In genomic region chr5:112938286-112938685, GRCh38 we compare ENCODE assay signal across 33 cellular contexts.
"Had no signal": no experiment of that assay in that cellular context is flagged by ENCODE, and none has a peak within 500 bp of the region (broad histone marks: within the 10 kb centered on the region; RNA-seq: fewer than 3 reads in every experiment).

No MANE protein-coding gene starts in this region.

- H3K36me3 ChIP-seq: adrenal gland, cardiac muscle cell had no signal

- H3K9me3 ChIP-seq: adrenal gland had no signal

- H3K27me3 ChIP-seq: adrenal gland, cardiac muscle cell had no signal

- H3K27ac ChIP-seq: adrenal gland, cardiac muscle cell, VCaP had no signal

- ATAC-seq: activated CD8-positive, alpha-beta T cell treated with anti-CD3 and anti-CD28 coated beads for 36 hours; activated naive CD4-positive, alpha-beta T cell treated with anti-CD3 and anti-CD28 coated beads, Interleukin-2, amount 50 U/mL, for 72 hours; activated T-cell treated with anti-CD3 and anti-CD28 coated beads, Interleukin-2, amount 50 U/mL, for 4 hours; activated T-cell treated with anti-CD3 and anti-CD28 coated beads, Interleukin-2, amount 50 U/mL, for 72 hours; activated T-helper 17 cell treated with anti-CD3 and anti-CD28 coated beads, Interleukin-2, amount 50 U/mL, for 72 hours had no signal

- H3K4me1 ChIP-seq: adrenal gland had no signal

- DNase-seq: activated B cell treated with CpG ODN at 0.5 μM for 24 hours; activated CD4-positive, alpha-beta memory T cell treated with anti-CD3 and anti-CD28 coated beads for 36 hours; activated CD4-positive, alpha-beta T cell treated with anti-CD3 and anti-CD28 coated beads for 4 hours; activated CD4-positive, alpha-beta T cell treated with anti-CD3 and anti-CD28 coated beads, Interleukin-2, amount 10 ng/mL, durations not matched to agents 24 days and 14 days; activated CD4-positive, alpha-beta T cell treated with anti-CD3 and anti-CD28 coated beads, Interleukin-2, amount 50 U/mL, for 1 hour; activated CD4-positive, alpha-beta T cell treated with anti-CD3 and anti-CD28 coated beads, Interleukin-2, amount 50 U/mL, for 4 hours; activated CD4-positive, CD25-positive, alpha-beta regulatory T cell treated with anti-CD3 and anti-CD28 coated beads, Interleukin-2, amount 50 U/mL, for 72 hours; activated CD8-positive, alpha-beta memory T cell treated with anti-CD3 and anti-CD28 coated beads, Interleukin-2, amount 50 U/mL, for 4 hours; activated CD8-positive, alpha-beta T cell treated with anti-CD3 and anti-CD28 coated beads for 36 hours; activated effector memory CD4-positive, alpha-beta T cell treated with anti-CD3 and anti-CD28 coated beads, Interleukin-2, amount 50 U/mL, for 16 hours; activated gamma-delta T cell treated with Interleukin-2 at 50 U/mL for 16 hours; activated naive CD4-positive, alpha-beta T cell; activated naive CD4-positive, alpha-beta T cell treated with anti-CD3 and anti-CD28 coated beads for 36 hours; activated naive CD4-positive, alpha-beta T cell treated with anti-CD3 and anti-CD28 coated beads, Interleukin-2, amount 50 U/mL, for 16 hours; activated naive CD8-positive, alpha-beta T cell treated with anti-CD3 and anti-CD28 coated beads for 36 hours; activated T-cell treated with anti-CD3 and anti-CD28 coated beads for 4 hours; activated T-cell treated with anti-CD3 and anti-CD28 coated beads, Interleukin-2, amount 50 U/mL, for 1 hour; activated T-cell treated with anti-CD3 and anti-CD28 coated beads, Interleukin-2, amount 50 U/mL, for 4 hours; activated T-cell treated with anti-CD3 and anti-CD28 coated beads, Interleukin-2, amount 50 U/mL, for 72 hours; adrenal gland; amniotic stem cell; aorta; caudate nucleus; cerebellar nuclear complex; T-helper 1 cell; T-helper 2 cell; T-helper 9 cell had no signal

- FAIRE-seq: bronchial epithelial cell, TTC549 had no signal

- H3K4me3 ChIP-seq: adrenal gland, cardiac muscle cell had no signal
